Comparison of ENCODE assay signal across 8 cellular contexts in genomic region chr10:117174439-117175214, GRCh38. TPM values are rescaled to one million over a fixed set of nuclear protein-coding genes. Genes with fewer than 3 reads are reported as not detected.
DNase-seq lines count a peak whose midpoint lies in the region; ATAC-seq and TF ChIP-seq lines count a peak whose summit lies in the region.

No MANE protein-coding gene starts in this region.

- peaks cover 9 to 26% (median 13%) of the 10 kb centered on the region in 4 donors for H3K4me1 Mint-ChIP-seq in CD4-positive, CD25-positive, alpha-beta regulatory T cell
- peaks cover 16% of the 10 kb centered on the region for H3K4me1 Mint-ChIP-seq in endothelial cell (ENCODE audit: unreplicated experiment)

- no peaks in the 10 kb centered on the region for H3K9me3 ChIP-seq in CD4-positive, CD25-positive, alpha-beta regulatory T cell (ENCODE audit: control insufficient read depth in 2 of 2, low read length in 2 of 2)
- no peaks in the 10 kb centered on the region for H3K9me3 ChIP-seq in mucosa of descending colon

- no peak overlapping the region for H3K27ac ChIP-seq in CD4-positive, CD25-positive, alpha-beta regulatory T cell (ENCODE audit: insufficient read depth, low read length, poor library complexity, severe bottlenecking)

- peak; percentile 57 to 86 (median 79) for DNase-seq in CD4-positive, CD25-positive, alpha-beta regulatory T cell
- DNase-seq in NCI-H748 treated with DMSO at 0.1 percent for 48 hours (lab: John Stamatoyannopoulos, UW) (peak; percentile 65), endothelial cell (ENCODE audit: low spot score) (peak; percentile 91), mucosa of descending colon (peak; percentile 73 to 95 (median 87))
- peak; percentile 69 for DNase-seq in activated CD8-positive, alpha-beta memory T cell treated with anti-CD3 and anti-CD28 coated beads for 4 hours (ENCODE audit: low read depth in 2 of 2)
- peak; percentile 52 to 67 for DNase-seq in stimulated activated CD8-positive, alpha-beta memory T cell treated with anti-CD3 and anti-CD28 coated beads, Interleukin-2, amount 100 ng/mL, for 1 hour (ENCODE audit: low read depth in 2 of 2)

- intact Hi-C loops in mucosa of descending colon (cut with DNase I, micrococcal nuclease): loop anchor here (2.0 kb wide), 1 partner anchor 378 kb away; no protein-coding TSS in a partner anchor

- no peaks in the 10 kb centered on the region for H3K36me3 Mint-ChIP-seq in CD4-positive, CD25-positive, alpha-beta regulatory T cell
- no peaks in the 10 kb centered on the region for H3K36me3 Mint-ChIP-seq in endothelial cell (ENCODE audit: low read depth, unreplicated experiment)

- H3K4me3 ChIP-seq in CD4-positive, CD25-positive, alpha-beta regulatory T cell (ENCODE audit: low read depth, low read length): peak overlapping the region; percentile 82
- H3K4me3 ChIP-seq in mucosa of descending colon: no peak overlapping the region

- peaks cover 52% of the 10 kb centered on the region for H3K27me3 Mint-ChIP-seq in CD4-positive, CD25-positive, alpha-beta regulatory T cell
- H3K27me3 Mint-ChIP-seq in endothelial cell (ENCODE audit: unreplicated experiment): peaks cover 9% of the 10 kb centered on the region

- TF ChIP-seq CTCF in endothelial cell (IDR thresholded peaks at IDR 0.05; ENCODE audit: unreplicated experiment): peak; percentile 85
- TF ChIP-seq CTCF in mucosa of descending colon (IDR thresholded peaks at IDR 0.05): peak; percentile 73

- peak overlapping the region in 2 of 3 donors; percentile 60 to 79 for H3K27ac Mint-ChIP-seq in CD4-positive, CD25-positive, alpha-beta regulatory T cell
- H3K27ac Mint-ChIP-seq in endothelial cell (ENCODE audit: unreplicated experiment): no peak overlapping the region

- H3K9me3 Mint-ChIP-seq in CD4-positive, CD25-positive, alpha-beta regulatory T cell: peaks cover 0 to 2% (median 0%) of the 10 kb centered on the region in 7 donors
- H3K9me3 Mint-ChIP-seq in endothelial cell (ENCODE audit: unreplicated experiment): no peaks in the 10 kb centered on the region

- peak overlapping the region; percentile 71 to 93 (median 90) for H3K4me3 Mint-ChIP-seq in CD4-positive, CD25-positive, alpha-beta regulatory T cell
- peak overlapping the region; percentile 85 for H3K4me3 Mint-ChIP-seq in endothelial cell (ENCODE audit: unreplicated experiment)

- peaks cover 31% of the 10 kb centered on the region for H3K27me3 ChIP-seq in CD4-positive, CD25-positive, alpha-beta regulatory T cell (ENCODE audit: control insufficient read depth, insufficient read depth, low read length)

- ATAC-seq in CD4-positive, CD25-positive, alpha-beta regulatory T cell (ENCODE audit: low read depth in 2 of 2): peak; percentile 73
- peak; percentile 87 for ATAC-seq in GM19395 (IDR thresholded peaks at IDR 0.05; ENCODE audit: unreplicated experiment)
- peak; percentile 73 for ATAC-seq in HG03520 (IDR thresholded peaks at IDR 0.05; ENCODE audit: unreplicated experiment)
- peak; percentile 97 for ATAC-seq in mucosa of descending colon

- no peaks in the 10 kb centered on the region for H3K36me3 ChIP-seq in CD4-positive, CD25-positive, alpha-beta regulatory T cell (ENCODE audit: control insufficient read depth, insufficient read depth, low read length)
- no peaks in the 10 kb centered on the region for H3K36me3 ChIP-seq in mucosa of descending colon (ENCODE audit: low read depth)

- peaks cover 16% of the 10 kb centered on the region for H3K4me1 ChIP-seq in CD4-positive, CD25-positive, alpha-beta regulatory T cell (ENCODE audit: control insufficient read depth, insufficient read depth, low read length, poor library complexity, severe bottlenecking)
- H3K4me1 ChIP-seq in mucosa of descending colon (ENCODE audit: low read depth): peaks cover 11% of the 10 kb centered on the region

RNA-seq across cellular contexts. Expression of gene KCNK18, which starts 22.7 kb away (rescaled TPM):
- total RNA-seq in CD4-positive, CD25-positive, alpha-beta regulatory T cell: not detected
- not detected for polyA plus RNA-seq in CD4-positive, CD25-positive, alpha-beta regulatory T cell
- 0.31 TPM for total RNA-seq in endothelial cell (ENCODE audit: unreplicated experiment)
- not detected for total RNA-seq in mucosa of descending colon

RNA-seq across cellular contexts. Expression of gene VAX1, which starts 36.6 kb away (rescaled TPM):
- total RNA-seq in CD4-positive, CD25-positive, alpha-beta regulatory T cell: not detected
- polyA plus RNA-seq in CD4-positive, CD25-positive, alpha-beta regulatory T cell: not detected
- total RNA-seq in endothelial cell (ENCODE audit: unreplicated experiment): 26.3 TPM
- not detected for total RNA-seq in mucosa of descending colon

Comparison
In these comparisons a context has a peak if more than half of its experiments do, and no peak if none do; other contexts are left out.
1. RNA of gene VAX1, which starts 36.6 kb away (total RNA-seq): 26.3 TPM in endothelial cell (single experiment); not detected in CD4-positive, CD25-positive, alpha-beta regulatory T cell (single experiment) and not detected in mucosa of descending colon; every median in the first group is over 10 times any median in the second.
2. Peak in every context shown above with its lines, with median percentiles within 50 percentile points of each other: ATAC-seq and DNase-seq.